20 cellular contexts compared by ENCODE assay signal in the genomic region with DNA sequence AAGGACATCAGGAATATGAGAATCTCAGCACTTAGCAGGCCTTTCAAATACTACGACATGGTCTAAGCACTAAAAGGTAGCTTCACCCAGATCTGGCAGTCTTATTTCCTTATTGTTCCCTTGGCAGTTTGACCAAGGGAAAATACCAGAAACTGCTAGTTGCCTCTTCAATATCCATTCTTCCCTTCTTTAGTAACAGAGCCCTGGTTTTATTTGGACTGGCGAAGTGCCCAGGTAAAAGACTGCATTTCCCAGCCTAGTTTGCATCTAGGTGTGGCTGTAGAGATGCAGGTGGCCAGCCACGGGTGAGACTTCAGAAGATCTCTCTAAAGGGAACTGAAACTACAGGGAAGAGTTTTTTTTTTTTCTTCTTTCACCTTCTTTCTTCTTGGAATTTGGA. TPM values are rescaled to one million over a fixed set of nuclear protein-coding genes. Genes with fewer than 3 reads are reported as not detected.
DNase-seq lines count a peak whose midpoint lies in the region; TF ChIP-seq lines count a peak whose summit lies in the region.
"Had no signal": no experiment of that assay in that cellular context is flagged by ENCODE, and none has a peak within 500 bp of the region (broad histone marks: within the 10 kb centered on the region; RNA-seq: fewer than 3 reads in every experiment).

No MANE protein-coding gene starts in this region.

- no peak overlapping the region for H3K27ac ChIP-seq in epithelial cell of prostate
- H3K27ac ChIP-seq in thyroid gland: peak overlapping the region; percentile 33 to 78 (median 74)
- H3K27ac ChIP-seq: 22Rv1, coronary artery had no signal

- H3K4me1 ChIP-seq in thyroid gland: peaks cover 0 to 3% of the 10 kb centered on the region in 2 donors

- TF ChIP-seq POLR2A in thyroid gland (IDR thresholded peaks at IDR 0.05): no peak

- H3K4me3 ChIP-seq in thyroid gland (replicated peaks in 1 of 3): no peak overlapping the region
- H3K4me3 ChIP-seq: coronary artery had no signal

- H3K27me3 ChIP-seq in thyroid gland: no peaks in the 10 kb centered on the region

- no peaks in the 10 kb centered on the region for H3K36me3 ChIP-seq in thyroid gland

- intact Hi-C loops in thyroid gland (cut with DNase I): no loop called here

- DNase-seq in NCI-H187 treated with DMSO at 0.1 percent for 48 hours (lab: John Stamatoyannopoulos, UW): peak; percentile 25
- DNase-seq in NCI-H187 (lab: John Stamatoyannopoulos, UW): no peak
- DNase-seq in NCI-H748 treated with DMSO at 0.1 percent for 48 hours (lab: John Stamatoyannopoulos, UW): peak; percentile 43
- DNase-seq in epithelial cell of prostate (ENCODE audit: low read depth, low spot score): peak; percentile 39
- DNase-seq in thyroid gland: peak; percentile 82 to 87
- DNase-seq in OCI-M2 (lab: John Stamatoyannopoulos, UW; ENCODE audit: unreplicated experiment): no peak
- no peak for DNase-seq in NCI-H1417 treated with DMSO at 0.1 percent for 48 hours (lab: John Stamatoyannopoulos, UW)
- no peak for DNase-seq in NCI-H1930 (lab: John Stamatoyannopoulos, UW)
- DNase-seq: activated CD4-positive, CD25-positive, alpha-beta regulatory T cell treated with anti-CD3 and anti-CD28 coated beads, Interleukin-2, amount 50 U/mL, for 72 hours; H7; hippocampal formation; mesendoderm; NCI-H1694; stimulated activated CD4-positive, alpha-beta T cell treated with anti-CD3 and anti-CD28 coated beads, Interleukin-2, amount 100 ng/mL, for 24 hours; stimulated activated naive CD8-positive, alpha-beta T cell treated with anti-CD3 and anti-CD28 coated beads, Interleukin-15, Interleukin-2, amounts not matched to agents 100 U/mL and 50 U/mL, for 24 hours had no signal

- H3K9me3 ChIP-seq in thyroid gland: no peaks in the 10 kb centered on the region

- WGBS in thyroid gland, 2 donors: 31 to 34% methylated on average over 3 of the region's 3 CpGs

- TF ChIP-seq CTCF in thyroid gland (IDR thresholded peaks at IDR 0.05): no peak

RNA-seq across cellular contexts. Expression of gene DMRT2, which starts 21.6 kb away (rescaled TPM):
- total RNA-seq in thyroid gland: under 1 TPM in 1 of 4 donors, not detected in 3; 0.45 TPM
- total RNA-seq: B cell; fibroblast of villous mesenchyme; H7; natural killer cell treated with Interleukin-12 subunit alpha and Interleukin-12 subunit beta and Interleukin-15 and Interleukin-18, amount 100 ng/mL, for 72 hours had no signal

Comparison
In these comparisons a context has a peak if more than half of its experiments do, and no peak if none do; other contexts are left out.
1. DNase-seq: peak in NCI-H187 treated with DMSO at 0.1 percent for 48 hours (single experiment), NCI-H748 treated with DMSO at 0.1 percent for 48 hours (single experiment), epithelial cell of prostate (single experiment) and thyroid gland (2 of 2); none in NCI-H187 (0 of 2), OCI-M2 (single experiment), NCI-H1417 treated with DMSO at 0.1 percent for 48 hours (single experiment) and NCI-H1930 (0 of 2).